2 cellular contexts compared by ENCODE assay signal in the genomic region with DNA sequence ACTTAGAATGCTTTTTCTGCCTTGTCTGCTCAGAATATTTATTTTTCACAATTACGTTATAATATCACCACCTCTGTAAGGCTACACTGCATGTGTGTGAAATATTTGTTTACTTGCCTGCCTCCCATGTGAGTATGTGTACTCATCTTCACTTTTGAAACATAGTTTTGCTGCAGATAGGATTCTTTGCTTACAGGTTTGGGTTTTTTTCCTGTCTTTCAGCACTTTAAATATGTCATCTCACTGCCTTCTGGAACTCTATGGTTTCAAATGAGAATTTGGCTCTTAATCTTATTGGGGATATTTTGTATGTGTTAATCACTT.
TF ChIP-seq lines count a peak whose summit lies in the region.

No MANE protein-coding gene starts in this region.

TF ChIP-seq in A549, 52 proteins besides CTCF, POLR2A, EP300 and RAD21 (continued from another document):
- TF ChIP-seq, protein P1, sequence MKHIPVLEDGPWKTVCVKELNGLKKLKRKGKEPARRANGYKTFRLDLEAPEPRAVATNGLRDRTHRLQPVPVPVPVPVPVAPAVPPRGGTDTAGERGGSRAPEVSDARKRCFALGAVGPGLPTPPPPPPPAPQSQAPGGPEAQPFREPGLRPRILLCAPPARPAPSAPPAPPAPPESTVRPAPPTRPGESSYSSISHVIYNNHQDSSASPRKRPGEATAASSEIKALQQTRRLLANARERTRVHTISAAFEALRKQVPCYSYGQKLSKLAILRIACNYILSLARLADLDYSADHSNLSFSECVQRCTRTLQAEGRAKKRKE (CRISPR knock-in tag; IDR thresholded peaks at IDR 0.05; ENCODE audit: low read depth) = no peak

TF ChIP-seq in GM23338, 12 proteins besides CTCF, POLR2A, EP300 and RAD21:
- TF ChIP-seq, protein P2, sequence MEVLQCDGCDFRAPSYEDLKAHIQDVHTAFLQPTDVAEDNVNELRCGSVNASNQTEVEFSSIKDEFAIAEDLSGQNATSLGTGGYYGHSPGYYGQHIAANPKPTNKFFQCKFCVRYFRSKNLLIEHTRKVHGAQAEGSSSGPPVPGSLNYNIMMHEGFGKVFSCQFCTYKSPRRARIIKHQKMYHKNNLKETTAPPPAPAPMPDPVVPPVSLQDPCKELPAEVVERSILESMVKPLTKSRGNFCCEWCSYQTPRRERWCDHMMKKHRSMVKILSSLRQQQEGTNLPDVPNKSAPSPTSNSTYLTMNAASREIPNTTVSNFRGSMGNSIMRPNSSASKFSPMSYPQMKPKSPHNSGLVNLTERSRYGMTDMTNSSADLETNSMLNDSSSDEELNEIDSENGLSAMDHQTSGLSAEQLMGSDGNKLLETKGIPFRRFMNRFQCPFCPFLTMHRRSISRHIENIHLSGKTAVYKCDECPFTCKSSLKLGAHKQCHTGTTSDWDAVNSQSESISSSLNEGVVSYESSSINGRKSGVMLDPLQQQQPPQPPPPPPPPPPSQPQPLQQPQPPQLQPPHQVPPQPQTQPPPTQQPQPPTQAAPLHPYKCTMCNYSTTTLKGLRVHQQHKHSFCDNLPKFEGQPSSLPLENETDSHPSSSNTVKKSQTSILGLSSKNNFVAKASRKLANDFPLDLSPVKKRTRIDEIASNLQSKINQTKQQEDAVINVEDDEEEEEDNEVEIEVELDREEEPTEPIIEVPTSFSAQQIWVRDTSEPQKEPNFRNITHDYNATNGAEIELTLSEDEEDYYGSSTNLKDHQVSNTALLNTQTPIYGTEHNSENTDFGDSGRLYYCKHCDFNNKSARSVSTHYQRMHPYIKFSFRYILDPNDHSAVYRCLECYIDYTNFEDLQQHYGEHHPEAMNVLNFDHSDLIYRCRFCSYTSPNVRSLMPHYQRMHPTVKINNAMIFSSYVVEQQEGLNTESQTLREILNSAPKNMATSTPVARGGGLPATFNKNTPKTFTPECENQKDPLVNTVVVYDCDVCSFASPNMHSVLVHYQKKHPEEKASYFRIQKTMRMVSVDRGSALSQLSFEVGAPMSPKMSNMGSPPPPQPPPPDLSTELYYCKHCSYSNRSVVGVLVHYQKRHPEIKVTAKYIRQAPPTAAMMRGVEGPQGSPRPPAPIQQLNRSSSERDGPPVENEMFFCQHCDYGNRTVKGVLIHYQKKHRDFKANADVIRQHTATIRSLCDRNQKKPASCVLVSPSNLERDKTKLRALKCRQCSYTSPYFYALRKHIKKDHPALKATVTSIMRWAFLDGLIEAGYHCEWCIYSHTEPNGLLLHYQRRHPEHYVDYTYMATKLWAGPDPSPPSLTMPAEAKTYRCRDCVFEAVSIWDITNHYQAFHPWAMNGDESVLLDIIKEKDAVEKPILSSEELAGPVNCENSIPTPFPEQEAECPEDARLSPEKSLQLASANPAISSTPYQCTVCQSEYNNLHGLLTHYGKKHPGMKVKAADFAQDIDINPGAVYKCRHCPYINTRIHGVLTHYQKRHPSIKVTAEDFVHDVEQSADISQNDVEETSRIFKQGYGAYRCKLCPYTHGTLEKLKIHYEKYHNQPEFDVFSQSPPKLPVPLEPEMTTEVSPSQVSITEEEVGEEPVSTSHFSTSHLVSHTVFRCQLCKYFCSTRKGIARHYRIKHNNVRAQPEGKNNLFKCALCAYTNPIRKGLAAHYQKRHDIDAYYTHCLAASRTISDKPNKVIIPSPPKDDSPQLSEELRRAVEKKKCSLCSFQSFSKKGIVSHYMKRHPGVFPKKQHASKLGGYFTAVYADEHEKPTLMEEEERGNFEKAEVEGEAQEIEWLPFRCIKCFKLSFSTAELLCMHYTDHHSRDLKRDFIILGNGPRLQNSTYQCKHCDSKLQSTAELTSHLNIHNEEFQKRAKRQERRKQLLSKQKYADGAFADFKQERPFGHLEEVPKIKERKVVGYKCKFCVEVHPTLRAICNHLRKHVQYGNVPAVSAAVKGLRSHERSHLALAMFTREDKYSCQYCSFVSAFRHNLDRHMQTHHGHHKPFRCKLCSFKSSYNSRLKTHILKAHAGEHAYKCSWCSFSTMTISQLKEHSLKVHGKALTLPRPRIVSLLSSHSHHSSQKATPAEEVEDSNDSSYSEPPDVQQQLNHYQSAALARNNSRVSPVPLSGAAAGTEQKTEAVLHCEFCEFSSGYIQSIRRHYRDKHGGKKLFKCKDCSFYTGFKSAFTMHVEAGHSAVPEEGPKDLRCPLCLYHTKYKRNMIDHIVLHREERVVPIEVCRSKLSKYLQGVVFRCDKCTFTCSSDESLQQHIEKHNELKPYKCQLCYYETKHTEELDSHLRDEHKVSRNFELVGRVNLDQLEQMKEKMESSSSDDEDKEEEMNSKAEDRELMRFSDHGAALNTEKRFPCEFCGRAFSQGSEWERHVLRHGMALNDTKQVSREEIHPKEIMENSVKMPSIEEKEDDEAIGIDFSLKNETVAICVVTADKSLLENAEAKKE (CRISPR knock-in tag; IDR thresholded peaks at IDR 0.05) = no peak
- TF ChIP-seq NANOG (IDR thresholded peaks at IDR 0.05; ENCODE audit: borderline replicate concordance) (no peak), EZH2phosphoT487 (IDR thresholded peaks at IDR 0.05; ENCODE audit: unreplicated experiment) (no peak), EZH2 (IDR thresholded peaks at IDR 0.05; ENCODE audit: low read depth, unreplicated experiment) (no peak), STAT1 (IDR thresholded peaks at IDR 0.05; ENCODE audit: unreplicated experiment) (no peak), JUNB (IDR thresholded peaks at IDR 0.05; ENCODE audit: unreplicated experiment) (no peak), CREB1 (CRISPR knock-in tag; IDR thresholded peaks at IDR 0.05; ENCODE audit: low read depth) (no peak), ZNF331 (CRISPR knock-in tag; IDR thresholded peaks at IDR 0.05; ENCODE audit: low read depth) (no peak), ZNF114 (CRISPR knock-in tag; IDR thresholded peaks at IDR 0.05) (no peak), POLR2AphosphoS5 (IDR thresholded peaks at IDR 0.05; ENCODE audit: low read depth) (no peak)
- TF ChIP-seq, protein P3, sequence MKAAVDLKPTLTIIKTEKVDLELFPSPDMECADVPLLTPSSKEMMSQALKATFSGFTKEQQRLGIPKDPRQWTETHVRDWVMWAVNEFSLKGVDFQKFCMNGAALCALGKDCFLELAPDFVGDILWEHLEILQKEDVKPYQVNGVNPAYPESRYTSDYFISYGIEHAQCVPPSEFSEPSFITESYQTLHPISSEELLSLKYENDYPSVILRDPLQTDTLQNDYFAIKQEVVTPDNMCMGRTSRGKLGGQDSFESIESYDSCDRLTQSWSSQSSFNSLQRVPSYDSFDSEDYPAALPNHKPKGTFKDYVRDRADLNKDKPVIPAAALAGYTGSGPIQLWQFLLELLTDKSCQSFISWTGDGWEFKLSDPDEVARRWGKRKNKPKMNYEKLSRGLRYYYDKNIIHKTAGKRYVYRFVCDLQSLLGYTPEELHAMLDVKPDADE (IDR thresholded peaks at IDR 0.05) = no peak
- TF ChIP-seq, protein P4, sequence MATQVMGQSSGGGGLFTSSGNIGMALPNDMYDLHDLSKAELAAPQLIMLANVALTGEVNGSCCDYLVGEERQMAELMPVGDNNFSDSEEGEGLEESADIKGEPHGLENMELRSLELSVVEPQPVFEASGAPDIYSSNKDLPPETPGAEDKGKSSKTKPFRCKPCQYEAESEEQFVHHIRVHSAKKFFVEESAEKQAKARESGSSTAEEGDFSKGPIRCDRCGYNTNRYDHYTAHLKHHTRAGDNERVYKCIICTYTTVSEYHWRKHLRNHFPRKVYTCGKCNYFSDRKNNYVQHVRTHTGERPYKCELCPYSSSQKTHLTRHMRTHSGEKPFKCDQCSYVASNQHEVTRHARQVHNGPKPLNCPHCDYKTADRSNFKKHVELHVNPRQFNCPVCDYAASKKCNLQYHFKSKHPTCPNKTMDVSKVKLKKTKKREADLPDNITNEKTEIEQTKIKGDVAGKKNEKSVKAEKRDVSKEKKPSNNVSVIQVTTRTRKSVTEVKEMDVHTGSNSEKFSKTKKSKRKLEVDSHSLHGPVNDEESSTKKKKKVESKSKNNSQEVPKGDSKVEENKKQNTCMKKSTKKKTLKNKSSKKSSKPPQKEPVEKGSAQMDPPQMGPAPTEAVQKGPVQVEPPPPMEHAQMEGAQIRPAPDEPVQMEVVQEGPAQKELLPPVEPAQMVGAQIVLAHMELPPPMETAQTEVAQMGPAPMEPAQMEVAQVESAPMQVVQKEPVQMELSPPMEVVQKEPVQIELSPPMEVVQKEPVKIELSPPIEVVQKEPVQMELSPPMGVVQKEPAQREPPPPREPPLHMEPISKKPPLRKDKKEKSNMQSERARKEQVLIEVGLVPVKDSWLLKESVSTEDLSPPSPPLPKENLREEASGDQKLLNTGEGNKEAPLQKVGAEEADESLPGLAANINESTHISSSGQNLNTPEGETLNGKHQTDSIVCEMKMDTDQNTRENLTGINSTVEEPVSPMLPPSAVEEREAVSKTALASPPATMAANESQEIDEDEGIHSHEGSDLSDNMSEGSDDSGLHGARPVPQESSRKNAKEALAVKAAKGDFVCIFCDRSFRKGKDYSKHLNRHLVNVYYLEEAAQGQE (IDR thresholded peaks at IDR 0.05; ENCODE audit: unreplicated experiment) = no peak
TF ChIP-seq in GM23338: peak in this region for 0.
